In genomic region chr1:56068908-56069307, GRCh38 we compare ENCODE assay signal across 1 cellular context.
A peak's percentile ranks its signal among the peaks of the same experiment; 100 is the strongest.
TF ChIP-seq lines count a peak whose summit lies in the region.

No MANE protein-coding gene starts in this region.

TF ChIP-seq in IMR-90, 13 proteins besides CTCF, POLR2A, EP300 and RAD21:
- TF ChIP-seq NFE2L2 (IDR thresholded peaks at IDR 0.05; ENCODE audit: low read depth, low read length), result peak; percentile 57; the same call in 1 of the 2 replicates
- no peak for TF ChIP-seq RCOR1 (IDR thresholded peaks at IDR 0.05; ENCODE audit: insufficient replicate concordance, low read length)
- no peak for TF ChIP-seq MAZ (IDR thresholded peaks at IDR 0.05; ENCODE audit: borderline replicate concordance, low read depth, low read length)
